In the genomic region with DNA sequence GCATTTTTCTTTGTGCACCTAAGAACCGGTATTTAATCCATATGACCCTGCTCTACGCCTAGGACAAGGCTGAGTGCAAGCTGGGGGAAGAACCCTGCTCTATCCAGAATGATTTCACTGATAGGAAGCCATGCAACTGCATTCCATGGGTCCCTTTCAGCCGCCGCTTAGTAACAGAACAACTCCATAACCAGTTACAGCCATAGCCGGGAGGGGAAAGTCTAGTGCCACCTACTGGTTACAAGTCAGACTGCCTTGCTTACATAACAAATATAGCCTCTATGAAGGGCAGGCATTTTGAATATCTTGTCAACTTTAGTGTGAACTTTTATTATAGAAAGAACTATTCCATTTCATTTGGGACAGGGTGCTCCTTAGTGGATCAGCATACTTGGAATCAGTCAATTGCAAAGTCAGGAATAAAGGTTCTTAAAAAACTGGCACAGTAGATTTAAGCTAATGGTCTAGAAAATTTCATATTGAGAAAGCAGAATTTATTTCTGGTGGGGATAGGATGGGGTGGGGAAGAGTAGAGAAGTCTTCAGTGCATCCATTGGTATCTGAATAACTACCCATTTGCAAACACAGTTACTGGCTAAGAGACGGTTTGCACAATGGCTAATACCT, we compare ENCODE assay signal across 8 cellular contexts.
DNase-seq lines count a peak whose midpoint lies in the region; ATAC-seq and TF ChIP-seq lines count a peak whose summit lies in the region.

No MANE protein-coding gene starts in this region.

- no peaks in the 10 kb centered on the region for H3K9me3 Mint-ChIP-seq in activated naive CD8-positive, alpha-beta T cell treated with anti-CD3 and anti-CD28 coated beads, Interleukin-2, amount 10 ng/mL, durations not matched to agents 7 days and 5 days

- H3K27ac Mint-ChIP-seq in activated naive CD8-positive, alpha-beta T cell treated with anti-CD3 and anti-CD28 coated beads, Interleukin-2, amount 10 ng/mL, durations not matched to agents 7 days and 5 days, result no peak overlapping the region

- no peaks in the 10 kb centered on the region for H3K4me1 Mint-ChIP-seq in activated naive CD8-positive, alpha-beta T cell treated with anti-CD3 and anti-CD28 coated beads, Interleukin-2, amount 10 ng/mL, durations not matched to agents 7 days and 5 days

- WGBS in hepatocyte (ENCODE audit: low lambda C conversion rate, missing lambda C conversion rate), result 28% methylated on average over 6 of the region's 6 CpGs

- ATAC-seq in GM19328 (IDR thresholded peaks at IDR 0.05; ENCODE audit: unreplicated experiment) (peak; percentile 94), HG03196 (IDR thresholded peaks at IDR 0.05; ENCODE audit: unreplicated experiment) (peak; percentile 92), Panc1 (peak; percentile 92)
- ATAC-seq in activated naive CD8-positive, alpha-beta T cell treated with anti-CD3 and anti-CD28 coated beads, Interleukin-2, amount 10 ng/mL, durations not matched to agents 7 days and 5 days (ENCODE audit: low read depth), result peak; percentile 76

- in situ Hi-C loops in Panc1 (cut with HindIII; ENCODE audit: low pct_unique_long_range_greater_than_20kb, low sequenced_read_pairs), result no loop called here

- DNase-seq in DMS53 treated with DMSO at 0.1 percent for 48 hours (lab: John Stamatoyannopoulos, UW; ENCODE audit: unreplicated experiment), result peak; percentile 49
- DNase-seq in Panc1 (ENCODE audit: low read depth, low spot score), result peak; percentile 18
- no peak for DNase-seq in activated naive CD8-positive, alpha-beta T cell treated with anti-CD3 and anti-CD28 coated beads, Interleukin-2, amount 10 ng/mL, durations not matched to agents 7 days and 5 days
- DNase-seq in hepatocyte (ENCODE audit: low spot score), result peak; percentile 88
- peak; percentile 12 for DNase-seq in smooth muscle cell of the brain vasculature (ENCODE audit: low read depth, low spot score)
- no peak for DNase-seq in NCI-H524 treated with DMSO at 0.1 percent for 48 hours (lab: John Stamatoyannopoulos, UW)

- TF ChIP-seq CTCF in Panc1 (IDR thresholded peaks at IDR 0.05), result peak; percentile 78
- TF ChIP-seq CTCF in hepatocyte (IDR thresholded peaks at IDR 0.05; ENCODE audit: poor library complexity), result peak; percentile 86

- no peak overlapping the region for H3K27ac ChIP-seq in Panc1 (ENCODE audit: low read length)
- no peak overlapping the region for H3K27ac ChIP-seq in hepatocyte

- H3K9me2 ChIP-seq in hepatocyte (replicated peaks; ENCODE audit: insufficient read depth), result no peaks in the 10 kb centered on the region

- H4K20me1 ChIP-seq in hepatocyte (ENCODE audit: insufficient read depth, poor library complexity, severe bottlenecking), result no peaks in the 10 kb centered on the region

- peaks cover 4% of the 10 kb centered on the region for H3K27me3 Mint-ChIP-seq in activated naive CD8-positive, alpha-beta T cell treated with anti-CD3 and anti-CD28 coated beads, Interleukin-2, amount 10 ng/mL, durations not matched to agents 7 days and 5 days

- CTCF ChIA-PET in Panc1 (lab: Charles Lee), result interaction anchor here (0.6 kb wide), 2 partner anchors 102 to 543 kb away, joined by 3 to 5 read pairs; no protein-coding TSS in a partner anchor

- POLR2A ChIA-PET in Panc1 (lab: Charles Lee), result no interaction called here
- POLR2A ChIA-PET in activated naive CD8-positive, alpha-beta T cell treated with anti-CD3 and anti-CD28 coated beads, Interleukin-2, amount 10 ng/mL, durations not matched to agents 7 days and 5 days (lab: Charles Lee), result no interaction called here

- H3K79me2 ChIP-seq in hepatocyte, result no peaks in the 10 kb centered on the region

- no peak overlapping the region for H3K4me2 ChIP-seq in hepatocyte

- no peak overlapping the region for H3K4me3 Mint-ChIP-seq in activated naive CD8-positive, alpha-beta T cell treated with anti-CD3 and anti-CD28 coated beads, Interleukin-2, amount 10 ng/mL, durations not matched to agents 7 days and 5 days

- H3K4me1 ChIP-seq in Panc1 (ENCODE audit: control insufficient read depth, insufficient read depth, low read length), result no peaks in the 10 kb centered on the region
- no peaks in the 10 kb centered on the region for H3K4me1 ChIP-seq in hepatocyte (ENCODE audit: insufficient read depth)

- no peak overlapping the region for H2AFZ ChIP-seq in hepatocyte

- H3K27me3 ChIP-seq in Panc1 (ENCODE audit: control insufficient read depth, insufficient read depth, low read length) (no peaks in the 10 kb centered on the region), hepatocyte (no peaks in the 10 kb centered on the region)

- H3K36me3 ChIP-seq in Panc1 (ENCODE audit: control insufficient read depth, insufficient read depth, low read length) (no peaks in the 10 kb centered on the region), hepatocyte (replicated peaks; ENCODE audit: insufficient read depth, low read depth) (no peaks in the 10 kb centered on the region)

- no peaks in the 10 kb centered on the region for H3K9me3 ChIP-seq in Panc1 (ENCODE audit: control insufficient read depth, insufficient read depth, low read depth, low read length)
- H3K9me3 ChIP-seq in hepatocyte (ENCODE audit: low read depth), result no peaks in the 10 kb centered on the region

- intact Hi-C loops in Panc1 (cut with micrococcal nuclease; ENCODE audit: unreplicated experiment), result loop anchor here (5.0 to 10.0 kb wide), 2 partner anchors 524 to 851 kb away; a partner anchor contains a TSS

- H3K4me3 ChIP-seq in Panc1 (ENCODE audit: low read depth in 2 of 2, low read length in 2 of 2) (no peak overlapping the region), hepatocyte (no peak overlapping the region)

- no TSS peak for BruUV-seq in Panc1 (replicated peaks; lab: Mats Ljungman, UMichigan)

- no peaks in the 10 kb centered on the region for H3K36me3 Mint-ChIP-seq in activated naive CD8-positive, alpha-beta T cell treated with anti-CD3 and anti-CD28 coated beads, Interleukin-2, amount 10 ng/mL, durations not matched to agents 7 days and 5 days

Comparison
In these comparisons a context has a peak if more than half of its experiments do, and no peak if none do; other contexts are left out.
1. DNase-seq: peak in DMS53 treated with DMSO at 0.1 percent for 48 hours (single experiment), Panc1 (single experiment), hepatocyte (single experiment) and smooth muscle cell of the brain vasculature (single experiment); none in activated naive CD8-positive, alpha-beta T cell treated with anti-CD3 and anti-CD28 coated beads, Interleukin-2, amount 10 ng/mL, durations not matched to agents 7 days and 5 days (single experiment) and NCI-H524 treated with DMSO at 0.1 percent for 48 hours (single experiment).
2. Peak in every context shown above with its lines, with median percentiles within 50 percentile points of each other: ATAC-seq.